10 cellular contexts compared by ENCODE assay signal in genomic region chr10:24720096-24720495, GRCh38. TPM values are rescaled to one million over a fixed set of nuclear protein-coding genes. Genes with fewer than 3 reads are reported as not detected.
A peak's percentile ranks its signal among the peaks of the same experiment; 100 is the strongest.
DNase-seq lines count a peak whose midpoint lies in the region; ATAC-seq, FAIRE-seq and TF ChIP-seq lines count a peak whose summit lies in the region.
"Had no signal": no experiment of that assay in that cellular context is flagged by ENCODE, and none has a peak within 500 bp of the region (broad histone marks: within the 10 kb centered on the region; RNA-seq: fewer than 3 reads in every experiment).

No MANE protein-coding gene starts in this region.

- peaks cover 43 to 74% (median 71%) of the 10 kb centered on the region in 11 experiments; a peak in 21 of 22 replicates for H4K20me1 ChIP-seq in BLaER1 treated with 17β-estradiol and CSF1 and Interleukin-3, amounts not matched to agents 10 nM and 100 nM
- peaks cover 23% of the 10 kb centered on the region for H4K20me1 ChIP-seq in PC-3 (ENCODE audit: low read length)

- H3K36me3 ChIP-seq in BLaER1 treated with 17β-estradiol and CSF1 and Interleukin-3, amounts not matched to agents 10 nM and 100 nM: peaks cover 9 to 41% (median 20%) of the 10 kb centered on the region in 11 experiments; a peak in 20 of 22 replicates
- H3K36me3 ChIP-seq in PC-3 (ENCODE audit: low read depth, low read length) (0 out of 2 replicates have a peak, but pooled peaks cover 6% of the 10 kb centered on the region), esophagus squamous epithelium (no peaks in the 10 kb centered on the region), pancreas (no peaks in the 10 kb centered on the region)
- H3K36me3 ChIP-seq: WERI-Rb-1 had no signal

- H3K27me3 ChIP-seq in BLaER1 treated with 17β-estradiol and CSF1 and Interleukin-3, amounts not matched to agents 10 nM and 100 nM: no peaks in the 10 kb centered on the region
- H3K27me3 ChIP-seq in PC-3 (ENCODE audit: low read length) (no peaks in the 10 kb centered on the region), esophagus squamous epithelium (no peaks in the 10 kb centered on the region), pancreas (no peaks in the 10 kb centered on the region)

- intact Hi-C loops in PC-3 (cut with micrococcal nuclease): loop anchor here (5.0 kb wide), 3 partner anchors 147 to 242 kb away; no protein-coding TSS in a partner anchor
- intact Hi-C loops in esophagus squamous epithelium (cut with DNase I): no loop called here
- intact Hi-C loops in pancreas (cut with DNase I): no loop called here

- CTCF ChIA-PET in PC-3 (lab: Charles Lee): no interaction called here
- CTCF ChIA-PET in RWPE1 (lab: Yijun Ruan, JAX): no interaction called here

- TF ChIP-seq CTCF in PC-3 (conservative IDR thresholded peaks at IDR 0.05; ENCODE audit: low read depth, low read length): no peak
- TF ChIP-seq CTCF in esophagus squamous epithelium (IDR thresholded peaks at IDR 0.05): no peak
- TF ChIP-seq CTCF in pancreas (IDR thresholded peaks at IDR 0.05): no peak
- TF ChIP-seq CTCF in RWPE1 (conservative IDR thresholded peaks at IDR 0.05; ENCODE audit: low read depth): no peak

- H3K79me2 ChIP-seq in PC-3 (ENCODE audit: low read length): peaks cover 80% of the 10 kb centered on the region

- H3K9me2 ChIP-seq in PC-3 (replicated peaks; ENCODE audit: low read length): no peaks in the 10 kb centered on the region

- ATAC-seq in PC-3: no peak
- no peak for ATAC-seq in pancreas
- ATAC-seq in GM21526 (IDR thresholded peaks at IDR 0.05; ENCODE audit: low FRiP score, unreplicated experiment): no peak
- no peak for ATAC-seq in GM19455 (IDR thresholded peaks at IDR 0.05; ENCODE audit: unreplicated experiment)

- H3K27ac ChIP-seq in BLaER1 treated with 17β-estradiol and CSF1 and Interleukin-3, amounts not matched to agents 10 nM and 100 nM: no peak overlapping the region
- H3K27ac ChIP-seq in PC-3 (ENCODE audit: low read length): no peak overlapping the region
- peak overlapping the region in 1 of 4 donors; percentile 97 for H3K27ac ChIP-seq in esophagus squamous epithelium
- peak overlapping the region in 2 of 4 donors; percentile 92 to 97 for H3K27ac ChIP-seq in pancreas
- no peak overlapping the region for H3K27ac ChIP-seq in RWPE1
- H3K27ac ChIP-seq: WERI-Rb-1 had no signal

- POLR2A ChIA-PET in PC-3 (lab: Charles Lee; ENCODE audit: unreplicated experiment) (no interaction called here), RWPE1 (lab: Yijun Ruan, JAX; ENCODE audit: low non-redundant PET) (no interaction called here)

- no peak overlapping the region for H2AFZ ChIP-seq in PC-3 (ENCODE audit: low read length)

- WGBS in esophagus squamous epithelium, 2 donors: 16 to 35% methylated on average over 2 of the region's 2 CpGs
- WGBS in pancreas, 2 donors: 4% methylated on average over 2 of the region's 2 CpGs

- 0 out of 22 replicates have a peak, but pooled peaks cover 0 to 4% (median 0%) of the 10 kb centered on the region in 11 experiments for H3K9me3 ChIP-seq in BLaER1 treated with 17β-estradiol and CSF1 and Interleukin-3, amounts not matched to agents 10 nM and 100 nM (replicated peaks in 1 of 11)
- H3K9me3 ChIP-seq in PC-3 (ENCODE audit: low read length) (no peaks in the 10 kb centered on the region), esophagus squamous epithelium (no peaks in the 10 kb centered on the region), pancreas (no peaks in the 10 kb centered on the region)

- no peak for TF ChIP-seq POLR2A in esophagus squamous epithelium (IDR thresholded peaks at IDR 0.05)

- peak overlapping the region in 7 of 11 experiments; percentile 6 to 98 (median 96); a peak in 7 of 22 replicates for H3K9ac ChIP-seq in BLaER1 treated with 17β-estradiol and CSF1 and Interleukin-3, amounts not matched to agents 10 nM and 100 nM
- peak overlapping the region; percentile 93 for H3K9ac ChIP-seq in PC-3 (ENCODE audit: low read length)

- H3F3A ChIP-seq in PC-3 (ENCODE audit: low read length, unreplicated experiment): no peaks in the 10 kb centered on the region

- no TSS peak for BruUV-seq in PC-3 (replicated peaks; lab: Mats Ljungman, UMichigan)

- DNase-seq in PC-3: no peak
- no peak for DNase-seq in esophagus squamous epithelium (lab: John Stamatoyannopoulos, UW)
- DNase-seq in pancreas: no peak
- no peak for DNase-seq in RWPE1 (ENCODE audit: low spot score)
- no peak for DNase-seq in DMS 273 (lab: John Stamatoyannopoulos, UW; ENCODE audit: unreplicated experiment)
- DNase-seq: NCI-H2029, WERI-Rb-1 had no signal

- H3K4me1 ChIP-seq in BLaER1 treated with 17β-estradiol and CSF1 and Interleukin-3, amounts not matched to agents 10 nM and 100 nM: peaks cover 40 to 63% (median 59%) of the 10 kb centered on the region in 10 experiments
- H3K4me1 ChIP-seq in PC-3 (ENCODE audit: insufficient read depth, low read length): peaks cover 26% of the 10 kb centered on the region
- peaks cover 0 to 75% (median 29%) of the 10 kb centered on the region in 3 donors for H3K4me1 ChIP-seq in esophagus squamous epithelium
- H3K4me1 ChIP-seq in pancreas: peaks cover 5 to 28% (median 24%) of the 10 kb centered on the region in 3 donors

- peak overlapping the region; percentile 93 to 100 (median 98) for H3K4me2 ChIP-seq in BLaER1 treated with 17β-estradiol and CSF1 and Interleukin-3, amounts not matched to agents 10 nM and 100 nM
- H3K4me2 ChIP-seq in PC-3 (ENCODE audit: low read length): peak overlapping the region; percentile 97

- no peak for FAIRE-seq in pancreas (lab: Jason Lieb, UNC)

- H3K4me3 ChIP-seq in BLaER1 treated with 17β-estradiol and CSF1 and Interleukin-3, amounts not matched to agents 10 nM and 100 nM: peak overlapping the region; percentile 37 to 89 (median 84); a peak in 15 of 20 replicates
- H3K4me3 ChIP-seq in PC-3 (ENCODE audit: low read length) (peak overlapping the region; percentile 88), esophagus squamous epithelium (peak overlapping the region; percentile 66 to 87 (median 79)), pancreas (peak overlapping the region in 3 of 4 donors; percentile 1 to 73 (median 62))

RNA-seq across cellular contexts. Expression of gene ARHGAP21, which starts 3.6 kb away (rescaled TPM):
- total RNA-seq in PC-3 (2014; rRNA removed) (51.4 and 52.6 TPM in 2 replicates), esophagus squamous epithelium (10 to 100 TPM; 15.3 to 59.1 (median 37.1) TPM), pancreas (10 to 100 TPM; 23.7 to 42.1 (median 29.8) TPM)
- 10 to 100 TPM; 11.0 to 14.6 TPM for polyA plus RNA-seq in pancreas
